In the genomic region with DNA sequence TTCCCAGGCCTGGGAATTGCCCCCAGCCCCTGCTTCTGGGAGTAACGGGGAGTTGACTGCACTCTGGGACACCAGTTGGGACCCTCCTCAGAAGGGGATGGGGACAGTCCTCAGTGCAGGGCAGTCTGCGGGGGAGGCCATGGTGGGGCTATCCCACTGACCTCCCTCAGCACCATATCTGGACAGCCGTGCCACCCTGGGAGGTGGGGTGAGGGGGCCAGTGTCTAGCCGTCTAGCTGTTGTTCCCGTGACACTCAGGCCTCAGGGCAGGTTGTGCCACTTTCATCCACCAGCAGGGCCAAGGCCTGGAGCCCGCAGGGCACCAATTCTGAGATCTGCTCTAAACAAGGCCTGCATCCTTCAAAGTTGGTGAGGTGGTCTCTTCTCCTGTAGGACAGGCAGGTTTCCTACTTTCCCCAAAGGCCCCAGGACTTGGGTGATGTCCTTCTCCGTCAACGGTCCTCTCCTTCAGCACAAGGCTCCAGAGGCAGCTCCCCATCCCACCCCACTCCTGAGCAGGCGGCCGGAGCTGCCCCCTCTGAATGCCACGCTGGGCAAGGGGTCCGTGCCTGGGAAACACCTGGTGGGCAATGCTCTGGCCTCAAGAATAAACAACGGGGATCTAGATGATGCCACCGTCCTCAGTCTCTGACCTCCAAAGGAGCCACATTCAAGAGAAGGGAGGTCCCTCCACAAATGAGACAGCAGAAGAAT, we compare ENCODE assay signal across 8 cellular contexts. TPM values are rescaled to one million over a fixed set of nuclear protein-coding genes. Genes with fewer than 3 reads are reported as not detected.
DNase-seq lines count a peak whose midpoint lies in the region; ATAC-seq and TF ChIP-seq lines count a peak whose summit lies in the region.

No MANE protein-coding gene starts in this region.

- H3K36me3 ChIP-seq in ACC112 (ENCODE audit: insufficient read depth, low read length) (no peaks in the 10 kb centered on the region), IMR-90 (ENCODE audit: control insufficient read depth, insufficient read depth, low read length) (no peaks in the 10 kb centered on the region), neural progenitor cell (no peaks in the 10 kb centered on the region)

- no peak for TF ChIP-seq RAD21 in IMR-90 (IDR thresholded peaks at IDR 0.05; ENCODE audit: low read length)

- peak overlapping the region; percentile 99 for H4K5ac ChIP-seq in IMR-90 (ENCODE audit: low read depth, low read length)

- peak overlapping the region; percentile 100 for H3K4ac ChIP-seq in IMR-90 (ENCODE audit: low read depth, low read length)

- H2BK15ac ChIP-seq in IMR-90 (ENCODE audit: low read depth, low read length), result peak overlapping the region; percentile 95

- H3K14ac ChIP-seq in IMR-90 (replicated peaks; ENCODE audit: low read depth, low read length), result peak overlapping the region; percentile 100

- in situ Hi-C loops in IMR-90 (cut with MboI; ENCODE audit: low sequenced_read_pairs), result no loop called here

- H3K27ac Mint-ChIP-seq in neural progenitor cell, result peak overlapping the region; percentile 96

- peak overlapping the region; percentile 90 for H2BK120ac ChIP-seq in IMR-90 (ENCODE audit: low read depth, low read length)

- peak overlapping the region; percentile 100 for H4K8ac ChIP-seq in IMR-90 (ENCODE audit: low read depth in 2 of 2, low read length in 2 of 2)

- H3K4me1 ChIP-seq in ACC112 (ENCODE audit: control insufficient read depth, insufficient read depth, low read length, unreplicated experiment) (peaks cover 20% of the 10 kb centered on the region), IMR-90 (ENCODE audit: control insufficient read depth, insufficient read depth, low read length) (peaks cover 16% of the 10 kb centered on the region), neural progenitor cell (peaks cover 15% of the 10 kb centered on the region)

- no peaks in the 10 kb centered on the region for H3K27me3 ChIP-seq in ACC112 (ENCODE audit: insufficient read depth, low read length)
- H3K27me3 ChIP-seq in IMR-90 (ENCODE audit: control insufficient read depth, insufficient read depth, low read length), result no peaks in the 10 kb centered on the region
- H3K27me3 ChIP-seq in neural progenitor cell, result peaks cover 4% of the 10 kb centered on the region

- peak overlapping the region; percentile 100 for H2AK5ac ChIP-seq in IMR-90 (ENCODE audit: low read depth, low read length)

- TF ChIP-seq POLR2A in IMR-90 (IDR thresholded peaks at IDR 0.05; ENCODE audit: low read depth, low read length), result no peak

- POLR2A ChIA-PET in IMR-90 (lab: Charles Lee; ENCODE audit: unreplicated experiment), result no interaction called here

- no peaks in the 10 kb centered on the region for H3K79me2 ChIP-seq in ACC112 (ENCODE audit: control insufficient read depth, insufficient read depth, low read length, unreplicated experiment)
- H3K79me2 ChIP-seq in neural progenitor cell (ENCODE audit: low read depth), result no peaks in the 10 kb centered on the region

- peaks cover 13% of the 10 kb centered on the region for H3K27me3 Mint-ChIP-seq in neural progenitor cell (ENCODE audit: insufficient read depth, low read depth)

- no TSS peak for BruUV-seq in IMR-90 (replicated peaks; lab: Mats Ljungman, UMichigan)

- H3K36me3 Mint-ChIP-seq in neural progenitor cell, result peaks cover 6% of the 10 kb centered on the region

- dilution Hi-C loops in IMR-90 (cut with HindIII; ENCODE audit: low sequenced_read_pairs, unreplicated experiment), result no loop called here

- peak overlapping the region; percentile 100 for H4K91ac ChIP-seq in IMR-90 (ENCODE audit: insufficient read depth, low read depth, low read length)

- H3K27ac ChIP-seq in ACC112 (ENCODE audit: low read depth, low read length) (peak overlapping the region; percentile 79; the same call in 1 of the 2 replicates), IMR-90 (ENCODE audit: insufficient read depth, low read length) (peak overlapping the region; percentile 99), neural progenitor cell (peak overlapping the region; percentile 82)

- H2AK9ac ChIP-seq in IMR-90 (replicated peaks; ENCODE audit: low read depth, low read length, poor library complexity), result peak overlapping the region; percentile 100

- no peak for ATAC-seq in IMR-90 (ENCODE audit: low read depth)
- no peak for ATAC-seq in GM19328 (IDR thresholded peaks at IDR 0.05; ENCODE audit: unreplicated experiment)

- DNase-seq in IMR-90 (no peak), ecto neural progenitor cell (ENCODE audit: low spot score) (peak; percentile 50), neural progenitor cell (ENCODE audit: low spot score) (no peak), MV-4-11 (lab: John Stamatoyannopoulos, UW) (no peak)
- DNase-seq in stimulated activated CD4-positive, alpha-beta T cell treated with anti-CD3 and anti-CD28 coated beads, Interleukin-2, amount 100 ng/mL, for 24 hours, result no peak
- DNase-seq in activated CD4-positive, alpha-beta T cell treated with anti-CD3 and anti-CD28 coated beads, Interleukin-2, amount 50 U/mL, for 48 hours, result no peak

- peak overlapping the region; percentile 98 for H3K56ac ChIP-seq in IMR-90 (ENCODE audit: extremely low read depth, insufficient read depth, low read length)

- peak overlapping the region; percentile 96 for H3K18ac ChIP-seq in IMR-90 (ENCODE audit: low read depth, low read length)

- intact Hi-C loops in IMR-90 (cut with micrococcal nuclease), result no loop called here

- H2BK5ac ChIP-seq in IMR-90 (ENCODE audit: low read depth, low read length, poor library complexity, severe bottlenecking), result peak overlapping the region; percentile 98

- WGBS in IMR-90 (ENCODE audit: extremely low coverage in 2 of 2, insufficient read length in 1 of 2), 2 experiments, result 55% methylated on average over 3 of the region's 14 CpGs; no CpG with 5 or more reads in 1 of the 2 experiments

- peaks cover 68% of the 10 kb centered on the region for H3F3A ChIP-seq in neural progenitor cell (ENCODE audit: low read depth)

- H3K4me3 ChIP-seq in ACC112 (ENCODE audit: low read depth, low read length) (peak overlapping the region; percentile 24; the same call in 1 of the 2 replicates), IMR-90 (ENCODE audit: insufficient read depth, low read depth, low read length) (no peak overlapping the region), neural progenitor cell (no peak overlapping the region)

- H2BK20ac ChIP-seq in IMR-90 (ENCODE audit: low read depth, low read length), result peak overlapping the region; percentile 62; the same call in 1 of the 2 replicates

- H3K4me3 Mint-ChIP-seq in neural progenitor cell, result peak overlapping the region; percentile 64

- no peak overlapping the region for H2AFZ ChIP-seq in ACC112 (ENCODE audit: low read length, unreplicated experiment)
- peak overlapping the region; percentile 97 for H2AFZ ChIP-seq in IMR-90 (replicated peaks; ENCODE audit: low read length, poor library complexity)
- H2AFZ ChIP-seq in neural progenitor cell (replicated peaks), result no peak overlapping the region

- peaks cover 28% of the 10 kb centered on the region for H3K4me1 Mint-ChIP-seq in neural progenitor cell

- peak overlapping the region; percentile 95 for H3K9ac ChIP-seq in IMR-90 (ENCODE audit: low read depth, low read length)
- no peak overlapping the region for H3K9ac ChIP-seq in neural progenitor cell

- H3K4me2 ChIP-seq in IMR-90 (ENCODE audit: low read depth, low read length), result peak overlapping the region; percentile 91
- peak overlapping the region; percentile 65 for H3K4me2 ChIP-seq in neural progenitor cell

- peaks cover 13% of the 10 kb centered on the region for H3K9me1 ChIP-seq in IMR-90 (ENCODE audit: insufficient read depth, low read length)

- peaks cover 18% of the 10 kb centered on the region for H3K9me3 Mint-ChIP-seq in neural progenitor cell

- TF ChIP-seq CTCF in IMR-90 (conservative IDR thresholded peaks at IDR 0.05; ENCODE audit: low read depth, low read length) (no peak), neural progenitor cell (IDR thresholded peaks at IDR 0.05) (no peak)

- H4K20me1 ChIP-seq in IMR-90 (ENCODE audit: insufficient read depth, low read length), result no peaks in the 10 kb centered on the region
- H4K20me1 ChIP-seq in neural progenitor cell (ENCODE audit: low read depth), result no peaks in the 10 kb centered on the region

- H3K9me3 ChIP-seq in IMR-90 (ENCODE audit: control insufficient read depth, insufficient read depth, low read length) (peaks cover 2% of the 10 kb centered on the region; the same call in 1 of the 2 replicates), neural progenitor cell (ENCODE audit: low read depth) (no peaks in the 10 kb centered on the region)

- H3K79me1 ChIP-seq in IMR-90 (ENCODE audit: low read depth in 1 of 2, low read length in 2 of 2), result peaks cover 0 to 22% of the 10 kb centered on the region in 2 experiments; a peak in 2 of 4 replicates

- CTCF ChIA-PET in IMR-90 (lab: Yijun Ruan, JAX), result interaction anchor here (0.5 to 1.4 kb wide), 4 partner anchors 9 to 75 kb away, joined by 3 read pairs; no protein-coding TSS in a partner anchor

- peak overlapping the region; percentile 96; the same call in 1 of the 2 replicates for H3K23ac ChIP-seq in IMR-90 (ENCODE audit: low read depth, low read length)

TF ChIP-seq in IMR-90, 13 proteins besides CTCF, POLR2A, EP300 and RAD21:
- TF ChIP-seq CEBPB (IDR thresholded peaks at IDR 0.05; ENCODE audit: low read depth, low read length), result no peak
- TF ChIP-seq BHLHE40 (IDR thresholded peaks at IDR 0.05; ENCODE audit: low read depth, low read length), result no peak
- TF ChIP-seq, protein P1, sequence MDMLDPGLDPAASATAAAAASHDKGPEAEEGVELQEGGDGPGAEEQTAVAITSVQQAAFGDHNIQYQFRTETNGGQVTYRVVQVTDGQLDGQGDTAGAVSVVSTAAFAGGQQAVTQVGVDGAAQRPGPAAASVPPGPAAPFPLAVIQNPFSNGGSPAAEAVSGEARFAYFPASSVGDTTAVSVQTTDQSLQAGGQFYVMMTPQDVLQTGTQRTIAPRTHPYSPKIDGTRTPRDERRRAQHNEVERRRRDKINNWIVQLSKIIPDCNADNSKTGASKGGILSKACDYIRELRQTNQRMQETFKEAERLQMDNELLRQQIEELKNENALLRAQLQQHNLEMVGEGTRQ (IDR thresholded peaks at IDR 0.05; ENCODE audit: low read depth, low read length), result no peak
- no peak for TF ChIP-seq FOS (IDR thresholded peaks at IDR 0.05; ENCODE audit: low read depth, low read length)
- no peak for TF ChIP-seq NFE2L2 (IDR thresholded peaks at IDR 0.05; ENCODE audit: low read depth, low read length)

RNA-seq across cellular contexts. Expression of a gene that starts 43.0 kb away (rescaled TPM):
- total RNA-seq in IMR-90 (2012; rRNA removed) (380 and 776 TPM in 2 replicates), neural progenitor cell (ENCODE audit: low replicate concordance) (1,850 and 2,102 TPM in 2 replicates)
- 647 and 742 TPM in 2 replicates for polyA plus RNA-seq in IMR-90 (2012; rRNA removed)
- polyA plus RNA-seq in IMR-90 (2012; cell fraction: cytosol; rRNA removed), result 585 and 1,669 TPM in 2 replicates
- 208 and 388 TPM in 2 replicates for polyA plus RNA-seq in IMR-90 (2012; cell fraction: nucleus; rRNA removed; ENCODE audit: low replicate concordance)
